ENCODE assay signal across 8 cellular contexts in genomic region chr14:98462908-98463307, GRCh38.
"Had no signal": no experiment of that assay in that cellular context is flagged by ENCODE, and none has a peak within 500 bp of the region (broad histone marks: within the 10 kb centered on the region; RNA-seq: fewer than 3 reads in every experiment).

No MANE protein-coding gene starts in this region.

- DNase-seq: GM23248, GOT3, H7, HFFc6 had no signal

- H2AFZ ChIP-seq: GM23248 had no signal

- H3K9me3 ChIP-seq: HAP-1 had no signal

- FAIRE-seq: HTR-8/SVneo, K562 had no signal

- H3K27ac ChIP-seq: GM23248 had no signal

- ATAC-seq: HCT116, K562 had no signal

- H3K4me1 ChIP-seq: HAP-1 had no signal

- H3K9ac ChIP-seq: GM23248 had no signal

- H3K4me3 ChIP-seq: GM23248, HAP-1, K562 had no signal

- H3K36me3 ChIP-seq: HAP-1 had no signal
